In genomic region chr1:60559371-60559770, GRCh38 we compare ENCODE assay signal across 16 cellular contexts.
DNase-seq lines count a peak whose midpoint lies in the region; ATAC-seq and TF ChIP-seq lines count a peak whose summit lies in the region.
"Had no signal": no experiment of that assay in that cellular context is flagged by ENCODE, and none has a peak within 500 bp of the region (broad histone marks: within the 10 kb centered on the region; RNA-seq: fewer than 3 reads in every experiment).

No MANE protein-coding gene starts in this region.

- H3K36me3 Mint-ChIP-seq in nephron (ENCODE audit: low read depth) = no peaks in the 10 kb centered on the region
- H3K36me3 Mint-ChIP-seq: CD4-positive, CD25-positive, alpha-beta regulatory T cell; CD8-positive, alpha-beta T cell had no signal

- no peaks in the 10 kb centered on the region for H3K4me1 ChIP-seq in upper lobe of left lung
- H3K4me1 ChIP-seq: BLaER1, Caco-2, HAP-1 had no signal

- DNase-seq in SK-N-MC (ENCODE audit: low read depth, low spot score) (peak; percentile 14), fibroblast of gingiva (ENCODE audit: low read depth) (peak; percentile 45), epidermal melanocyte (ENCODE audit: insufficient read length, low spot score) (no peak), upper lobe of left lung (no peak)
- no peak for DNase-seq in activated CD4-positive, CD25-positive, alpha-beta regulatory T cell (lab: John Stamatoyannopoulos, UW)
- DNase-seq: Caco-2; CD4-positive, CD25-positive, alpha-beta regulatory T cell; CD8-positive, alpha-beta T cell; DMS153; DND-41; GOT3 had no signal

- TF ChIP-seq CTCF in nephron (IDR thresholded peaks at IDR 0.05; ENCODE audit: unreplicated experiment in 3 of 3) (no peak), upper lobe of left lung (IDR thresholded peaks at IDR 0.05) (no peak)

- no peak for TF ChIP-seq EP300 in upper lobe of left lung (IDR thresholded peaks at IDR 0.05)

- peaks cover 25% of the 10 kb centered on the region for H3K4me1 Mint-ChIP-seq in nephron
- H3K4me1 Mint-ChIP-seq: B cell; CD4-positive, CD25-positive, alpha-beta regulatory T cell had no signal

- H3K27ac ChIP-seq in SK-N-MC (no peak overlapping the region), upper lobe of left lung (no peak overlapping the region)
- H3K27ac ChIP-seq: BLaER1, C4-2B had no signal

- H3K9me3 ChIP-seq in SK-N-MC (ENCODE audit: low read depth, low read length) = no peaks in the 10 kb centered on the region
- no peaks in the 10 kb centered on the region for H3K9me3 ChIP-seq in upper lobe of left lung
- H3K9me3 ChIP-seq: BLaER1, Caco-2, HAP-1 had no signal

- TF ChIP-seq POLR2A in upper lobe of left lung (IDR thresholded peaks at IDR 0.05) = no peak

- H3K27ac Mint-ChIP-seq in nephron = peak overlapping the region; percentile 8 to 30 (median 24)
- H3K27ac Mint-ChIP-seq: B cell; CD8-positive, alpha-beta T cell had no signal

- no peak overlapping the region for H3K4me3 Mint-ChIP-seq in nephron
- H3K4me3 Mint-ChIP-seq: B cell; CD4-positive, CD25-positive, alpha-beta regulatory T cell; CD8-positive, alpha-beta T cell had no signal

- H3K36me3 ChIP-seq in SK-N-MC (ENCODE audit: insufficient read depth, low read length) = no peaks in the 10 kb centered on the region
- no peaks in the 10 kb centered on the region for H3K36me3 ChIP-seq in upper lobe of left lung
- H3K36me3 ChIP-seq: BLaER1, HAP-1 had no signal

- H3K9ac ChIP-seq in SK-N-MC (ENCODE audit: insufficient read length) = no peak overlapping the region
- H3K9ac ChIP-seq: BLaER1 had no signal

- H3K27me3 Mint-ChIP-seq in nephron (ENCODE audit: low read depth) = no peaks in the 10 kb centered on the region
- H3K27me3 Mint-ChIP-seq: B cell; CD4-positive, CD25-positive, alpha-beta regulatory T cell had no signal

- 58 to 62% methylated on average over 2 of the region's 2 CpGs for WGBS in upper lobe of left lung, 2 donors

- H3K4me3 ChIP-seq in SK-N-MC (no peak overlapping the region), upper lobe of left lung (no peak overlapping the region)
- H3K4me3 ChIP-seq: BLaER1, HAP-1 had no signal

- no peak for ATAC-seq in upper lobe of left lung (ENCODE audit: low FRiP score in 2 of 2)
- ATAC-seq: CD8-positive, alpha-beta T cell had no signal

- H3K9me3 Mint-ChIP-seq in nephron = no peaks in the 10 kb centered on the region

- H3K27me3 ChIP-seq in upper lobe of left lung = no peaks in the 10 kb centered on the region
- H3K27me3 ChIP-seq: BLaER1 had no signal

Comparison
In these comparisons a context has a peak if more than half of its experiments do, and no peak if none do; other contexts are left out.
1. DNase-seq: peak in SK-N-MC (single experiment) and fibroblast of gingiva (single experiment); none in epidermal melanocyte (single experiment), activated CD4-positive, CD25-positive, alpha-beta regulatory T cell (0 of 4) and upper lobe of left lung (0 of 2).